Comparison of ENCODE assay signal across 26 cellular contexts in the genomic region with DNA sequence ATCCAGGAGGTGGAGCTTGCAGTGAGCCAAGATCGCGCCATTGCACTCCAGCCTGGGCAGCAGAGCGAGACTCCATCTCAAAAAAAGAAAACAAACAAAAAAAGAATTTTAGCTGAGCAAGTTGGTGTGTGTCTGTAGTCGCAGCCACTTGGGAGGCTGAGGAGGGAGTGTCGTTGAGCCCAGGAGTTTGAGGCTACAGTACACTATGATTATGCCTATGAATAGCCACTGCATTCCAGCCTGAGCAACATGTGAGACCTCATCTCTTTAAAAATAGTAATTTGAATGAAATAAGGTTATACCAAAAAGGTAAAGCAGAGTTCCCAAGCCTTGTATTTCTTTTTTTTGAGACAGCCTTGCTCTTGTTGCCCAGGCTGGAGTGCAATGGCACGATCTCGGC. TPM values are rescaled to one million over a fixed set of nuclear protein-coding genes. Genes with fewer than 3 reads are reported as not detected.
DNase-seq lines count a peak whose midpoint lies in the region; ATAC-seq, FAIRE-seq and TF ChIP-seq lines count a peak whose summit lies in the region.
"Had no signal": no experiment of that assay in that cellular context is flagged by ENCODE, and none has a peak within 500 bp of the region (broad histone marks: within the 10 kb centered on the region; RNA-seq: fewer than 3 reads in every experiment).

No MANE protein-coding gene starts in this region.

- H3K27me3 ChIP-seq in astrocyte (ENCODE audit: insufficient read depth, low read length), result no peaks in the 10 kb centered on the region
- no peaks in the 10 kb centered on the region for H3K27me3 ChIP-seq in neural progenitor cell
- H3K27me3 ChIP-seq: BE2C, BLaER1 had no signal

- TF ChIP-seq CTCF in astrocyte (IDR thresholded peaks at IDR 0.05; ENCODE audit: insufficient read depth, low read depth, low read length) (no peak), neural progenitor cell (IDR thresholded peaks at IDR 0.05) (no peak)

- no peaks in the 10 kb centered on the region for H4K20me1 ChIP-seq in astrocyte (ENCODE audit: insufficient read depth, low read length)
- no peaks in the 10 kb centered on the region for H4K20me1 ChIP-seq in neural progenitor cell (ENCODE audit: low read depth)
- H4K20me1 ChIP-seq: BLaER1 had no signal

- no peak overlapping the region for H3K4me3 ChIP-seq in astrocyte (ENCODE audit: insufficient read depth, low read depth, low read length)
- H3K4me3 ChIP-seq in neural progenitor cell, result no peak overlapping the region
- H3K4me3 ChIP-seq: BLaER1, GM12878 had no signal

- no peak overlapping the region for H3K4me3 Mint-ChIP-seq in activated T-helper 17 cell treated with anti-CD3 and anti-CD28 coated beads, Interleukin-2, amount 50 U/mL, for 72 hours
- H3K4me3 Mint-ChIP-seq in astrocyte (ENCODE audit: unreplicated experiment), result no peak overlapping the region
- no peak overlapping the region for H3K4me3 Mint-ChIP-seq in neural progenitor cell
- H3K4me3 Mint-ChIP-seq in stimulated activated memory B cell treated with anti-CD40 and anti-IgM and Interleukin-4, amounts not matched to agents 10 μg/mL and 1 μg/mL and 100 μg/mL, for 72 hours, result no peak overlapping the region
- H3K4me3 Mint-ChIP-seq: CD14-positive monocyte; CD4-positive, alpha-beta memory T cell; CD4-positive, CD25-positive, alpha-beta regulatory T cell; CD8-positive, alpha-beta memory T cell had no signal

- CTCF ChIA-PET in HEK293T (lab: Yijun Ruan, JAX), result no interaction called here

- H3K36me3 ChIP-seq in astrocyte (ENCODE audit: insufficient read depth, low read length), result peaks cover 3% of the 10 kb centered on the region
- H3K36me3 ChIP-seq in neural progenitor cell, result no peaks in the 10 kb centered on the region

- H2AFZ ChIP-seq in astrocyte (ENCODE audit: low read depth, low read length) (no peak overlapping the region), neural progenitor cell (replicated peaks) (no peak overlapping the region)

- no peaks in the 10 kb centered on the region for H3K9me3 ChIP-seq in astrocyte (ENCODE audit: insufficient read depth, low read depth, low read length)
- no peaks in the 10 kb centered on the region for H3K9me3 ChIP-seq in neural progenitor cell (ENCODE audit: low read depth)
- H3K9me3 ChIP-seq: BE2C, BLaER1 had no signal

- no peaks in the 10 kb centered on the region for H3F3A ChIP-seq in neural progenitor cell (ENCODE audit: low read depth)

- no peak for ATAC-seq in activated T-helper 17 cell treated with anti-CD3 and anti-CD28 coated beads, Interleukin-2, amount 50 U/mL, for 72 hours (replicated peaks)
- ATAC-seq in stimulated activated memory B cell treated with anti-CD40 and anti-IgM and Interleukin-4, amounts not matched to agents 10 μg/mL and 1 μg/mL and 100 μg/mL, for 72 hours, result no peak
- ATAC-seq: GM12878 had no signal

- FAIRE-seq in astrocyte (lab: Jason Lieb, UNC) (no peak), GM12891 (lab: Jason Lieb, UNC) (no peak)
- FAIRE-seq: A204.1, GM12878, GM19239 had no signal

- no peak overlapping the region for H3K4me2 ChIP-seq in astrocyte (ENCODE audit: low read length)
- H3K4me2 ChIP-seq in neural progenitor cell, result no peak overlapping the region
- H3K4me2 ChIP-seq: BLaER1 had no signal

- H3K4me1 Mint-ChIP-seq in activated T-helper 17 cell treated with anti-CD3 and anti-CD28 coated beads, Interleukin-2, amount 50 U/mL, for 72 hours, result no peaks in the 10 kb centered on the region
- no peaks in the 10 kb centered on the region for H3K4me1 Mint-ChIP-seq in astrocyte (ENCODE audit: low read depth, unreplicated experiment)
- H3K4me1 Mint-ChIP-seq in neural progenitor cell, result peaks cover 31% of the 10 kb centered on the region
- H3K4me1 Mint-ChIP-seq in stimulated activated memory B cell treated with anti-CD40 and anti-IgM and Interleukin-4, amounts not matched to agents 10 μg/mL and 1 μg/mL and 100 μg/mL, for 72 hours, result no peaks in the 10 kb centered on the region
- H3K4me1 Mint-ChIP-seq: CD14-positive monocyte; CD8-positive, alpha-beta memory T cell had no signal

- H3K36me3 Mint-ChIP-seq in activated T-helper 17 cell treated with anti-CD3 and anti-CD28 coated beads, Interleukin-2, amount 50 U/mL, for 72 hours (ENCODE audit: low read depth), result peaks cover 49% of the 10 kb centered on the region
- H3K36me3 Mint-ChIP-seq in astrocyte (ENCODE audit: low read depth, unreplicated experiment), result peaks cover 6% of the 10 kb centered on the region
- peaks cover 9% of the 10 kb centered on the region for H3K36me3 Mint-ChIP-seq in neural progenitor cell
- peaks cover 37% of the 10 kb centered on the region for H3K36me3 Mint-ChIP-seq in stimulated activated memory B cell treated with anti-CD40 and anti-IgM and Interleukin-4, amounts not matched to agents 10 μg/mL and 1 μg/mL and 100 μg/mL, for 72 hours

- no peaks in the 10 kb centered on the region for H3K27me3 Mint-ChIP-seq in activated T-helper 17 cell treated with anti-CD3 and anti-CD28 coated beads, Interleukin-2, amount 50 U/mL, for 72 hours
- H3K27me3 Mint-ChIP-seq in astrocyte (ENCODE audit: low read depth, unreplicated experiment) (no peaks in the 10 kb centered on the region), neural progenitor cell (ENCODE audit: insufficient read depth, low read depth) (no peaks in the 10 kb centered on the region)
- no peaks in the 10 kb centered on the region for H3K27me3 Mint-ChIP-seq in stimulated activated memory B cell treated with anti-CD40 and anti-IgM and Interleukin-4, amounts not matched to agents 10 μg/mL and 1 μg/mL and 100 μg/mL, for 72 hours
- H3K27me3 Mint-ChIP-seq: CD4-positive, alpha-beta memory T cell; CD4-positive, CD25-positive, alpha-beta regulatory T cell; CD8-positive, alpha-beta memory T cell had no signal

- H3K4me1 ChIP-seq in astrocyte (ENCODE audit: insufficient read depth, low read length) (no peaks in the 10 kb centered on the region), neural progenitor cell (peaks cover 11% of the 10 kb centered on the region)
- H3K4me1 ChIP-seq: BLaER1 had no signal

- no peak overlapping the region for H3K9ac ChIP-seq in astrocyte (ENCODE audit: low read length)
- H3K9ac ChIP-seq in neural progenitor cell, result no peak overlapping the region
- H3K9ac ChIP-seq: BLaER1 had no signal

- no peaks in the 10 kb centered on the region for H3K9me3 Mint-ChIP-seq in activated T-helper 17 cell treated with anti-CD3 and anti-CD28 coated beads, Interleukin-2, amount 50 U/mL, for 72 hours
- H3K9me3 Mint-ChIP-seq in astrocyte (ENCODE audit: unreplicated experiment) (no peaks in the 10 kb centered on the region), neural progenitor cell (no peaks in the 10 kb centered on the region)
- H3K9me3 Mint-ChIP-seq in stimulated activated memory B cell treated with anti-CD40 and anti-IgM and Interleukin-4, amounts not matched to agents 10 μg/mL and 1 μg/mL and 100 μg/mL, for 72 hours, result no peaks in the 10 kb centered on the region
- H3K9me3 Mint-ChIP-seq: CD14-positive monocyte; CD4-positive, alpha-beta memory T cell; CD4-positive, CD25-positive, alpha-beta regulatory T cell; CD8-positive, alpha-beta memory T cell had no signal

- H3K27ac ChIP-seq in astrocyte (ENCODE audit: low read depth, low read length) (no peak overlapping the region), neural progenitor cell (no peak overlapping the region)
- H3K27ac ChIP-seq: BLaER1 had no signal

- H3K79me2 ChIP-seq in astrocyte (ENCODE audit: insufficient read depth, low read length) (no peaks in the 10 kb centered on the region), neural progenitor cell (ENCODE audit: low read depth) (no peaks in the 10 kb centered on the region)

- POLR2A ChIA-PET in HEK293T (lab: Yijun Ruan, JAX), result no interaction called here

- no peak for TF ChIP-seq POLR2A in GM12891 (IDR thresholded peaks at IDR 0.05; ENCODE audit: low read depth, low read length)

- H3K27ac Mint-ChIP-seq in activated T-helper 17 cell treated with anti-CD3 and anti-CD28 coated beads, Interleukin-2, amount 50 U/mL, for 72 hours, result peak overlapping the region; percentile 54
- H3K27ac Mint-ChIP-seq in astrocyte (ENCODE audit: unreplicated experiment) (peak overlapping the region; percentile 47), neural progenitor cell (peak overlapping the region; percentile 25)
- H3K27ac Mint-ChIP-seq in stimulated activated memory B cell treated with anti-CD40 and anti-IgM and Interleukin-4, amounts not matched to agents 10 μg/mL and 1 μg/mL and 100 μg/mL, for 72 hours, result no peak overlapping the region

- DNase-seq in astrocyte (ENCODE audit: low read depth) (no peak), neural progenitor cell (ENCODE audit: low spot score) (no peak), HEK293T (ENCODE audit: extremely low spot score) (no peak), GM12891 (ENCODE audit: insufficient read length, low spot score) (no peak)
- DNase-seq: 8988T; ACHN; BE2C; C1 segment of cervical spinal cord; CD4-positive, alpha-beta memory T cell; CD4-positive, CD25-positive, alpha-beta regulatory T cell; CD8-positive, alpha-beta memory T cell; COR-L47; DMS 273 treated with DMSO at 0.1 percent for 48 hours; DMS153; DMS53; DMS79; DND-41; EL; GDM1 had no signal

TF ChIP-seq in HEK293T, 16 proteins besides CTCF, POLR2A, EP300 and RAD21:
- TF ChIP-seq LEF1 (IDR thresholded peaks at IDR 0.05; ENCODE audit: borderline replicate concordance), result no peak
- no peak for TF ChIP-seq NFRKB (IDR thresholded peaks at IDR 0.05)
- TF ChIP-seq ELF4 (IDR thresholded peaks at IDR 0.05), result no peak
- no peak for TF ChIP-seq TARDBP (IDR thresholded peaks at IDR 0.05)

TF ChIP-seq in GM12891, 5 proteins besides CTCF, POLR2A, EP300 and RAD21:
- no peak for TF ChIP-seq TAF1 (IDR thresholded peaks at IDR 0.05; ENCODE audit: low read depth, low read length)

RNA-seq across cellular contexts. Expression of a gene that starts 19.8 kb away (rescaled TPM):
- 10 to 100 TPM; 14.3 to 22.3 TPM for total RNA-seq in activated T-helper 17 cell treated with anti-CD3 and anti-CD28 coated beads, Interleukin-2, amount 50 U/mL, for 72 hours
- total RNA-seq in astrocyte (16.3 and 16.5 TPM in 2 replicates), neural progenitor cell (ENCODE audit: low replicate concordance) (13.2 and 20.8 TPM in 2 replicates)
- 15.8 TPM for polyA plus RNA-seq in GM12891 (2012; ENCODE audit: low read depth, missing spikeins)
